In the genomic region with DNA sequence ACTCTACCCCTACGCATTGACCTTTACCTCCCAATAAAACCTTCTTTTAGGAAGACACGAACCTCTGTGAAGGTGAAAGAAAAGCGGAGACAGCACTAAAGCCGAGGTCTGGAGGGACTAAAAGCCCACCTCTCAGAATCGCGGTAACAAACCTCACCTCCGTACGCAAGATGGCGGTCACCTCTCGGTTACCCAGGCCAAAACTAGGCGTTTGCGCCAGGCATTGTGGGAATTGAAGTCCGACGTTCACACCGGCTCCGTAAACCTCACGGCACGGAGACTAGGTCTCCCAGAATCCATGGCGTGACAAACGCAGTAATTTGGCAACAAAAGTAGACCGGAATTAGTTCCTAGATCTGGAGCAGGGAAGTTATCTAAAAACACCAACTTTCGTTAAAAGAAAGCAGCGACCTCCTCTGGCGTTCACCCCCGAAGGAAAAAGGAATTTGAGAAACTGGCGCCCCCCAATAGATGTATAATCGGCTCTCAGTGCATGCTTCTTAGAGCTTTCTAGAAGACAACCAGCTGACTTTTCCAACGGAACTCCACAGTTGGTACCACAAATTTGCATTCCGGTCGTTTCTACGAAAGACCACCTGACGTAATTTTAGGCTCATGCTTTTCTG, we compare ENCODE assay signal across 1 cellular context.
TF ChIP-seq lines count a peak whose summit lies in the region.

TSS of gene N4BP2L2 (minus strand) at position 175 of the 626 bp plus-strand sequence. CDS start 1,768 bp downstream, outside the sequence.

TF ChIP-seq in HEK293, 187 proteins besides CTCF, POLR2A, EP300 and RAD21 (continued from another document):
- peak; percentile 85 for TF ChIP-seq ZNF518A (tag by site-specific recombination; conservative IDR thresholded peaks at IDR 0.05; ENCODE audit: low read depth)
- TF ChIP-seq HOXA7 (CRISPR knock-in tag; IDR thresholded peaks at IDR 0.05; ENCODE audit: borderline replicate concordance): no peak
- no peak for TF ChIP-seq OSR2 (tag by site-specific recombination; IDR thresholded peaks at IDR 0.05)
- TF ChIP-seq ZNF792 (tag by site-specific recombination; IDR thresholded peaks at IDR 0.05): no peak
- TF ChIP-seq ZSCAN23 (tag by site-specific recombination; IDR thresholded peaks at IDR 0.05): no peak
- no peak for TF ChIP-seq ZNF48 (tag by site-specific recombination; IDR thresholded peaks at IDR 0.05)
- TF ChIP-seq ZNF830 (tag by site-specific recombination; IDR thresholded peaks at IDR 0.05; ENCODE audit: low read depth): no peak
- TF ChIP-seq SP3 (tag by site-specific recombination; IDR thresholded peaks at IDR 0.05): peak; percentile 64; the same call in 1 of the 2 replicates
- TF ChIP-seq OVOL3 (tag by site-specific recombination; IDR thresholded peaks at IDR 0.05): no peak
- no peak for TF ChIP-seq ZBTB8A (tag by site-specific recombination; IDR thresholded peaks at IDR 0.05)
- TF ChIP-seq ZNF311 (tag by site-specific recombination; IDR thresholded peaks at IDR 0.05; ENCODE audit: borderline replicate concordance): no peak
- peak; percentile 81; the same call in 1 of the 2 replicates for TF ChIP-seq MYNN (tag by site-specific recombination; IDR thresholded peaks at IDR 0.05; ENCODE audit: borderline replicate concordance)
- no peak for TF ChIP-seq WT1 (tag by site-specific recombination; IDR thresholded peaks at IDR 0.05)
- TF ChIP-seq ZNF169 (tag by site-specific recombination; IDR thresholded peaks at IDR 0.05): no peak
- TF ChIP-seq KLF10 (tag by site-specific recombination; IDR thresholded peaks at IDR 0.05): 0 out of 2 replicates have a peak, but pooled peaks have one; percentile 4
- peak; percentile 94 for TF ChIP-seq ZNF76 (tag by site-specific recombination; IDR thresholded peaks at IDR 0.05; ENCODE audit: borderline replicate concordance, low read depth)
